In genomic region chr4:184807261-184807660, GRCh38 we compare ENCODE assay signal across 16 cellular contexts. TPM values are rescaled to one million over a fixed set of nuclear protein-coding genes. Genes with fewer than 3 reads are reported as not detected.
DNase-seq lines count a peak whose midpoint lies in the region; ATAC-seq and TF ChIP-seq lines count a peak whose summit lies in the region.
"Had no signal": no experiment of that assay in that cellular context is flagged by ENCODE, and none has a peak within 500 bp of the region (broad histone marks: within the 10 kb centered on the region; RNA-seq: fewer than 3 reads in every experiment).

No MANE protein-coding gene starts in this region.

- CTCF ChIA-PET in A673 (lab: Charles Lee): no interaction called here

- H3K4me1 ChIP-seq in ACC112 (ENCODE audit: control insufficient read depth, insufficient read depth, low read length, unreplicated experiment) (peaks cover 40% of the 10 kb centered on the region), A673 (ENCODE audit: insufficient read depth, low read length, poor library complexity, severe bottlenecking) (no peaks in the 10 kb centered on the region)

- peaks cover 50% of the 10 kb centered on the region for H3K79me2 ChIP-seq in ACC112 (ENCODE audit: control insufficient read depth, insufficient read depth, low read length, unreplicated experiment)

- no peak for TF ChIP-seq CTCF in dorsolateral prefrontal cortex (IDR thresholded peaks at IDR 0.05 in 54 of 56, conservative IDR thresholded peaks at IDR 0.05 in 2 of 56; ENCODE audit: low read depth in 1 of 56, partially characterized antibody in 56 of 56)
- no peak for TF ChIP-seq CTCF in A673 (conservative IDR thresholded peaks at IDR 0.05; ENCODE audit: low read depth, low read length)

- intact Hi-C loops in dorsolateral prefrontal cortex (cut with DNase I): loop anchor here in 1 of 2 donors (5.0 kb wide), 1 partner anchor 60 kb away; no protein-coding TSS in a partner anchor
- intact Hi-C loops in A673 (cut with micrococcal nuclease; ENCODE audit: unreplicated experiment): no loop called here

- no peak overlapping the region for H2AFZ ChIP-seq in ACC112 (ENCODE audit: low read length, unreplicated experiment)

- DNase-seq in NCI-H1092 treated with DMSO at 0.1 percent for 48 hours (lab: John Stamatoyannopoulos, UW): peak; percentile 31
- no peak for DNase-seq in dorsolateral prefrontal cortex
- DNase-seq in midbrain (lab: John Stamatoyannopoulos, UW): peak; percentile 31
- no peak for DNase-seq in A673 (ENCODE audit: low spot score)
- DNase-seq in activated CD4-positive, alpha-beta T cell treated with anti-CD3 and anti-CD28 coated beads for 48 hours: no peak
- DNase-seq: activated CD8-positive, alpha-beta T cell treated with anti-CD3 and anti-CD28 coated beads, Interleukin-2, amount 10 ng/mL, durations not matched to agents 7 days and 5 days; Caco-2; mucosa of descending colon; NCI-H1694 treated with DMSO at 0.1 percent for 48 hours; NCI-H510A treated with DMSO at 0.1 percent for 48 hours had no signal

- H3K27me3 ChIP-seq in ACC112 (ENCODE audit: insufficient read depth, low read length) (no peaks in the 10 kb centered on the region), dorsolateral prefrontal cortex (no peaks in the 10 kb centered on the region), A673 (replicated peaks; ENCODE audit: insufficient read depth, low read depth, low read length, poor library complexity) (no peaks in the 10 kb centered on the region)
- H3K27me3 ChIP-seq: adrenal gland, Peyer's patch had no signal

- H3K9me3 ChIP-seq in A673 (ENCODE audit: low read depth, low read length, poor library complexity, severe bottlenecking): no peaks in the 10 kb centered on the region
- H3K9me3 ChIP-seq: adrenal gland, Caco-2, mucosa of descending colon, Peyer's patch had no signal

- H3K4me3 ChIP-seq in ACC112 (ENCODE audit: low read depth, low read length): no peak overlapping the region
- H3K4me3 ChIP-seq in dorsolateral prefrontal cortex: peak overlapping the region in 55 of 59 donors; percentile 12 to 69 (median 40)
- H3K4me3 ChIP-seq in A673 (ENCODE audit: low read depth, low read length, poor library complexity, severe bottlenecking): no peak overlapping the region
- H3K4me3 ChIP-seq: adrenal gland, mucosa of descending colon, Peyer's patch, smooth muscle cell had no signal

- POLR2A ChIA-PET in A673 (lab: Charles Lee; ENCODE audit: low non-redundant PET): no interaction called here

- no peaks in the 10 kb centered on the region for H3K36me3 ChIP-seq in ACC112 (ENCODE audit: insufficient read depth, low read length)
- no peaks in the 10 kb centered on the region for H3K36me3 ChIP-seq in A673 (ENCODE audit: insufficient read depth, low read length, poor library complexity, severe bottlenecking)
- H3K36me3 ChIP-seq: adrenal gland, Peyer's patch had no signal

- H3K27ac ChIP-seq in ACC112 (ENCODE audit: low read depth, low read length) (peak overlapping the region; percentile 35; the same call in 1 of the 2 replicates), dorsolateral prefrontal cortex (peak overlapping the region in 58 of 59 donors; percentile 58 to 97 (median 90)), A673 (ENCODE audit: low read depth, low read length, poor library complexity, severe bottlenecking) (no peak overlapping the region)
- H3K27ac ChIP-seq: adrenal gland, Peyer's patch had no signal

- no TSS peak for BruUV-seq in A673 (replicated peaks; lab: Mats Ljungman, UMichigan)

- ATAC-seq in GM21825 (IDR thresholded peaks at IDR 0.05; ENCODE audit: unreplicated experiment): no peak
- no peak for ATAC-seq in HG03039 (IDR thresholded peaks at IDR 0.05; ENCODE audit: unreplicated experiment)
- ATAC-seq: activated CD8-positive, alpha-beta T cell treated with anti-CD3 and anti-CD28 coated beads, Interleukin-2, amount 10 ng/mL, durations not matched to agents 7 days and 5 days; mucosa of descending colon had no signal

RNA-seq across cellular contexts. Expression of gene ACSL1, which starts 18.5 kb away (rescaled TPM):
- 100 to 1,000 TPM in 4 of 120 experiments, 10 to 100 TPM in 116; 24.4 to 144 (median 53.4) TPM for total RNA-seq in dorsolateral prefrontal cortex
- total RNA-seq in A673 (2021): 4.8 and 5.2 TPM in 2 replicates

Comparison
In these comparisons a context has a peak if more than half of its experiments do, and no peak if none do; other contexts are left out.
1. H3K4me3 ChIP-seq: peak in dorsolateral prefrontal cortex (55 of 59); none in ACC112 (single experiment) and A673 (single experiment).
2. DNase-seq: peak in NCI-H1092 treated with DMSO at 0.1 percent for 48 hours (single experiment) and midbrain (single experiment); none in dorsolateral prefrontal cortex (0 of 10), A673 (single experiment) and activated CD4-positive, alpha-beta T cell treated with anti-CD3 and anti-CD28 coated beads for 48 hours (single experiment).